Comparison of ENCODE assay signal across 8 cellular contexts in genomic region chr4:81214518-81215218, GRCh38. TPM values are rescaled to one million over a fixed set of nuclear protein-coding genes. Genes with fewer than 3 reads are reported as not detected.
DNase-seq lines count a peak whose midpoint lies in the region; ATAC-seq and TF ChIP-seq lines count a peak whose summit lies in the region.

No MANE protein-coding gene starts in this region.

- peak overlapping the region in 41 of 59 donors; percentile 14 to 79 (median 53) for H3K27ac ChIP-seq in dorsolateral prefrontal cortex

- DNase-seq in AG20443 (ENCODE audit: low spot score) (peak; percentile 64), dorsolateral prefrontal cortex (peak in 7 of 10 donors; percentile 14 to 54 (median 43)), mucosa of descending colon (peak in 2 of 3 donors; percentile 21 to 36), H4 (ENCODE audit: low spot score) (no peak), NCI-H524 treated with DMSO at 0.1 percent for 48 hours (lab: John Stamatoyannopoulos, UW) (no peak)
- DNase-seq in Jurkat, Clone E6-1 (ENCODE audit: low read depth, low spot score) = no peak
- DNase-seq in activated effector memory CD4-positive, alpha-beta T cell treated with Interleukin-2 at 50 U/mL for 16 hours = no peak

- no peaks in the 10 kb centered on the region for H3K9me3 ChIP-seq in mucosa of descending colon

- no peak for TF ChIP-seq CTCF in dorsolateral prefrontal cortex (IDR thresholded peaks at IDR 0.05 in 54 of 56, conservative IDR thresholded peaks at IDR 0.05 in 2 of 56; ENCODE audit: low read depth in 1 of 56, partially characterized antibody in 56 of 56)
- TF ChIP-seq CTCF in mucosa of descending colon (IDR thresholded peaks at IDR 0.05) = no peak

- H3K4me1 ChIP-seq in mucosa of descending colon (ENCODE audit: low read depth) = peaks cover 4% of the 10 kb centered on the region

- H3K36me3 ChIP-seq in mucosa of descending colon (ENCODE audit: low read depth) = no peaks in the 10 kb centered on the region

- intact Hi-C loops in dorsolateral prefrontal cortex (cut with DNase I) = no loop called here
- intact Hi-C loops in mucosa of descending colon (cut with DNase I, micrococcal nuclease) = no loop called here

- ATAC-seq in mucosa of descending colon (peak; percentile 61), HG03159 (IDR thresholded peaks at IDR 0.05; ENCODE audit: unreplicated experiment) (no peak)

- peak overlapping the region; percentile 9 for H3K4me3 ChIP-seq in Jurkat, Clone E6-1 (ENCODE audit: low read length)
- H3K4me3 ChIP-seq in dorsolateral prefrontal cortex (peak overlapping the region; percentile 26 to 71 (median 53)), mucosa of descending colon (peak overlapping the region; percentile 3)

- peaks cover 0 to 48% (median 9%) of the 10 kb centered on the region in 45 donors for H3K27me3 ChIP-seq in dorsolateral prefrontal cortex

RNA-seq across cellular contexts. Expression of gene PRKG2, which starts 0.4 kb away (rescaled TPM):
- polyA plus RNA-seq in Jurkat, Clone E6-1 (2012; ENCODE audit: insufficient read depth, insufficient read length) = 5.7 TPM
- total RNA-seq in dorsolateral prefrontal cortex = 1 to 10 TPM; 1.7 to 9.8 (median 4.9) TPM
- total RNA-seq in mucosa of descending colon = 10 to 100 TPM in 2 of 3 donors, 1 to 10 TPM in 1; 9.8 to 25.7 (median 14.4) TPM
- total RNA-seq in H4 (2014; rRNA removed; shearing (Covaris generic)) = 0.02 and 0.08 TPM in 2 replicates

Comparison
In these comparisons a context has a peak if more than half of its experiments do, and no peak if none do; other contexts are left out.
1. DNase-seq: peak in AG20443 (single experiment), dorsolateral prefrontal cortex (7 of 10) and mucosa of descending colon (2 of 3); none in Jurkat, Clone E6-1 (single experiment), activated effector memory CD4-positive, alpha-beta T cell treated with Interleukin-2 at 50 U/mL for 16 hours (single experiment), H4 (single experiment) and NCI-H524 treated with DMSO at 0.1 percent for 48 hours (single experiment).
2. H3K4me3 ChIP-seq: peak in every context shown above with its lines; median percentile 53 in dorsolateral prefrontal cortex; 9 in Jurkat, Clone E6-1; 3 in mucosa of descending colon.